In the genomic region with DNA sequence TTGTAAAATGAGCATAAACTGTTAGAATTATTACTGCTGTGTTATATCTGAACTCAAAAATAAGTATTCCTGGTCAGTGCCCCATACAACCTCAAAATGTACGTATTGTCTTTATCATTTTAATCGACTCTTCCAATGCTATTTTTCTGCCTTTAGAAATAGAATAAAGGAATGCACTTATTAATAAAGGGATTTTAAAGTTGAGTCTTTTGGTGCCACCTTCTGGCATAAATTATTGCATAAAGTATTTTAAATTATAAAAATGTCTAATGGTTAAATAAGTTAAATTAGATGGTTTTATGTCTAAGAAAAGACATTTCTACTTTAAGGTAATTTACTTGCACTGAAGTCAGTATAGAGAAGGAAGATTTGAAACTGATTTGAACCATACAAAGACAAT, we compare ENCODE assay signal across 10 cellular contexts.
DNase-seq lines count a peak whose midpoint lies in the region; ATAC-seq and TF ChIP-seq lines count a peak whose summit lies in the region.
"Had no signal": no experiment of that assay in that cellular context is flagged by ENCODE, and none has a peak within 500 bp of the region (broad histone marks: within the 10 kb centered on the region; RNA-seq: fewer than 3 reads in every experiment).

No MANE protein-coding gene starts in this region.

- CTCF ChIA-PET in GM10248 (lab: Yijun Ruan, JAX): interaction anchor here (0.9 to 1.4 kb wide), 4 partner anchors 11 to 314 kb away, joined by 3 to 4 read pairs (median 3); no protein-coding TSS in a partner anchor

- ATAC-seq in HG03571 (IDR thresholded peaks at IDR 0.05; ENCODE audit: unreplicated experiment): no peak
- ATAC-seq in left ventricle myocardium superior: no peak
- ATAC-seq in GM18870 (IDR thresholded peaks at IDR 0.05; ENCODE audit: unreplicated experiment): no peak

- H3K27me3 ChIP-seq in hepatocyte: no peaks in the 10 kb centered on the region

- TF ChIP-seq CTCF in GM10248 (IDR thresholded peaks at IDR 0.05; ENCODE audit: control extremely low read depth, extremely low read depth, low read depth, missing control alignments) (peak; percentile 20), hepatocyte (IDR thresholded peaks at IDR 0.05; ENCODE audit: poor library complexity) (peak; percentile 53)

- no peak overlapping the region for H3K4me3 ChIP-seq in hepatocyte

- POLR2A ChIA-PET in GM10248 (lab: Yijun Ruan, JAX): no interaction called here

- no peaks in the 10 kb centered on the region for H3K36me3 ChIP-seq in hepatocyte (replicated peaks; ENCODE audit: insufficient read depth, low read depth)

- no peak overlapping the region for H2AFZ ChIP-seq in hepatocyte

- H3K9me3 ChIP-seq in hepatocyte (ENCODE audit: low read depth): no peaks in the 10 kb centered on the region

- in situ Hi-C loops in ACHN (cut with HindIII; ENCODE audit: low pct_ligation_motif_present, low pct_unique_long_range_greater_than_20kb, low sequenced_read_pairs): no loop called here

- intact Hi-C loops in left ventricle myocardium superior (cut with micrococcal nuclease): no loop called here

- DNase-seq in ACHN: peak; percentile 20
- no peak for DNase-seq in GM10248 (ENCODE audit: extremely low spot score)
- DNase-seq in OCI-M1 (lab: John Stamatoyannopoulos, UW): peak; percentile 13
- peak; percentile 5 for DNase-seq in hepatocyte (ENCODE audit: low spot score)
- DNase-seq in activated naive CD4-positive, alpha-beta T cell (lab: John Stamatoyannopoulos, UW): no peak
- DNase-seq in left ventricle myocardium superior: no peak
- DNase-seq: activated CD4-positive, alpha-beta T cell treated with anti-CD3 and anti-CD28 coated beads for 1 hour; activated effector memory CD4-positive, alpha-beta T cell treated with Interleukin-2 at 50 U/mL for 16 hours had no signal

- no peak overlapping the region for H3K27ac ChIP-seq in hepatocyte

- WGBS in hepatocyte (ENCODE audit: low lambda C conversion rate, missing lambda C conversion rate): 89% methylated on average over 2 of the region's 2 CpGs

- no peaks in the 10 kb centered on the region for H4K20me1 ChIP-seq in hepatocyte (ENCODE audit: insufficient read depth, poor library complexity, severe bottlenecking)

- no peak overlapping the region for H3K4me2 ChIP-seq in hepatocyte

- H3K79me2 ChIP-seq in hepatocyte: no peaks in the 10 kb centered on the region

- H3K9me2 ChIP-seq in hepatocyte (replicated peaks; ENCODE audit: insufficient read depth): no peaks in the 10 kb centered on the region

- H3K4me1 ChIP-seq in hepatocyte (ENCODE audit: insufficient read depth): no peaks in the 10 kb centered on the region

Comparison
In these comparisons a context has a peak if more than half of its experiments do, and no peak if none do; other contexts are left out.
1. DNase-seq: peak in ACHN (single experiment), OCI-M1 (single experiment) and hepatocyte (single experiment); none in GM10248 (single experiment), activated naive CD4-positive, alpha-beta T cell (0 of 4) and left ventricle myocardium superior (single experiment).